In genomic region chr5:115949096-115949495, GRCh38 we compare ENCODE assay signal across 21 cellular contexts. TPM values are rescaled to one million over a fixed set of nuclear protein-coding genes. Genes with fewer than 3 reads are reported as not detected.
DNase-seq lines count a peak whose midpoint lies in the region; ATAC-seq, FAIRE-seq and TF ChIP-seq lines count a peak whose summit lies in the region.
"Had no signal": no experiment of that assay in that cellular context is flagged by ENCODE, and none has a peak within 500 bp of the region (broad histone marks: within the 10 kb centered on the region; RNA-seq: fewer than 3 reads in every experiment).

No MANE protein-coding gene starts in this region.

- H3K27ac ChIP-seq in left ventricle myocardium inferior (replicated peaks) (peak overlapping the region; percentile 9), small intestine (ENCODE audit: low read depth in 1 of 2, low read length in 1 of 2) (no peak overlapping the region)
- H3K27ac ChIP-seq: C4-2B, KMS-11 had no signal

- no peaks in the 10 kb centered on the region for H3K9me3 ChIP-seq in left ventricle myocardium inferior (replicated peaks)
- H3K9me3 ChIP-seq in small intestine (ENCODE audit: control insufficient read depth, low read depth), result no peaks in the 10 kb centered on the region
- H3K9me3 ChIP-seq: Caco-2 had no signal

- H3K4me3 ChIP-seq in left ventricle myocardium inferior (no peak overlapping the region), small intestine (ENCODE audit: low read depth in 1 of 2, low read length in 2 of 2) (no peak overlapping the region)
- H3K4me3 ChIP-seq: GM12878 had no signal

- H3K27me3 ChIP-seq in left ventricle myocardium inferior (ENCODE audit: low read depth) (no peaks in the 10 kb centered on the region), small intestine (ENCODE audit: control insufficient read depth in 2 of 2, insufficient read depth in 2 of 2, low read length in 2 of 2) (no peaks in the 10 kb centered on the region)

- no peak for TF ChIP-seq CTCF in left ventricle myocardium inferior (IDR thresholded peaks at IDR 0.05; ENCODE audit: borderline replicate concordance)

- H3K36me3 ChIP-seq in left ventricle myocardium inferior (no peaks in the 10 kb centered on the region), small intestine (ENCODE audit: control insufficient read depth in 2 of 2, insufficient read depth in 2 of 2, low read length in 2 of 2) (no peaks in the 10 kb centered on the region)

- intact Hi-C loops in left ventricle myocardium inferior (cut with micrococcal nuclease) (no loop called here), Right ventricle myocardium superior (cut with DNase I) (no loop called here)

- 55 to 88% (median 76%) methylated on average over 1 of the region's 1 CpG for WGBS in small intestine, 3 donors

- FAIRE-seq in small intestine (lab: Jason Lieb, UNC), result no peak
- FAIRE-seq: GM12878, GM18507, RCC 7860 had no signal

- H3K4me1 ChIP-seq in left ventricle myocardium inferior, result no peaks in the 10 kb centered on the region
- H3K4me1 ChIP-seq in small intestine (ENCODE audit: control insufficient read depth in 2 of 2, insufficient read depth in 1 of 2, low read depth in 1 of 2, low read length in 1 of 2), result no peaks in the 10 kb centered on the region
- H3K4me1 ChIP-seq: Caco-2 had no signal

- DNase-seq in left ventricle myocardium inferior, result no peak
- no peak for DNase-seq in Right ventricle myocardium superior
- peak; percentile 38 for DNase-seq in amniotic epithelial cell (ENCODE audit: low read depth)
- peak; percentile 61 for DNase-seq in fibroblast of peridontal ligament (ENCODE audit: extremely low read depth)
- no peak for DNase-seq in small intestine
- DNase-seq in NCI-H1436 (lab: John Stamatoyannopoulos, UW), result no peak
- no peak for DNase-seq in NCI-H2107 (lab: John Stamatoyannopoulos, UW)
- DNase-seq: Caco-2, MM.1S, NCI-H1105, NCI-H187 treated with DMSO at 0.1 percent for 48 hours, NCI-H2171 treated with DMSO at 0.1 percent for 48 hours, NCI-H524, SIG-M5 had no signal

- ATAC-seq in Right ventricle myocardium superior (ENCODE audit: poor library complexity), result no peak
- no peak for ATAC-seq in GM21619 (IDR thresholded peaks at IDR 0.05; ENCODE audit: unreplicated experiment)
- ATAC-seq: GM12878 had no signal

RNA-seq across cellular contexts. Expression of gene LVRN, which starts 13.2 kb away (rescaled TPM):
- total RNA-seq in left ventricle myocardium inferior (0.14 TPM), Right ventricle myocardium superior (0.65 TPM)
- 1 to 10 TPM in 1 of 3 donors, not detected in 2; 1.4 TPM for polyA plus RNA-seq in small intestine
- total RNA-seq: G401 had no signal

Comparison
In these comparisons a context has a peak if more than half of its experiments do, and no peak if none do; other contexts are left out.
1. DNase-seq: peak in amniotic epithelial cell (single experiment) and fibroblast of peridontal ligament (single experiment); none in left ventricle myocardium inferior (single experiment), Right ventricle myocardium superior (single experiment), small intestine (single experiment), NCI-H1436 (single experiment) and NCI-H2107 (single experiment).